In the genomic region with DNA sequence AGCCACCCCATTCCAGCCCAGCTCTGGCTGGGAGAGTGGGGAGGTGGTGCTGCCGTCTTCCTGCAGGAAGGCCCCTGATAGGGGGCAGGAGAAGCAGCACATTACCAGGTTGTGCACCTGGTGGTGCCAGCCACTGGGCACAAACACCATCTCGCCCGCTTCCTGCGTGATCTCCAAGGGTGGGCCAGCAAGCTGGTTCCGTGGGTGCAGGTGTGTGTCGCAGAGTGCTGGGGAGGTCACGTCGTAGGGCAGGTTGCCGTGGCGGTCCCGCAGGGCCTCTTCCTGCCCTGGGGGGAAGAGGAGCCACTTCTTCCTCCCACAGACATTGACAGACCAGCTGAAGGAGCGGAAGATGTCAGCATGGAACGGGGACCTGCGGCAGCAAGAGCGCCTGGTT, we compare ENCODE assay signal across 17 cellular contexts. TPM values are rescaled to one million over a fixed set of nuclear protein-coding genes. Genes with fewer than 3 reads are reported as not detected.
A peak's percentile ranks its signal among the peaks of the same experiment; 100 is the strongest.
DNase-seq lines count a peak whose midpoint lies in the region; ATAC-seq and TF ChIP-seq lines count a peak whose summit lies in the region.
"Had no signal": no experiment of that assay in that cellular context is flagged by ENCODE, and none has a peak within 500 bp of the region (broad histone marks: within the 10 kb centered on the region; RNA-seq: fewer than 3 reads in every experiment).

No MANE protein-coding gene starts in this region.

- H3K4me3 ChIP-seq in Loucy (ENCODE audit: low read length, poor library complexity, severe bottlenecking) (no peak overlapping the region), adrenal gland (no peak overlapping the region)
- H3K4me3 ChIP-seq: testis had no signal

- peak overlapping the region; percentile 98 for H3K4me3 Mint-ChIP-seq in activated CD4-positive, alpha-beta T cell treated with anti-CD3 and anti-CD28 coated beads, Interleukin-2, amount 10 ng/mL, durations not matched to agents 24 days and 14 days
- peak overlapping the region; percentile 82 to 98 (median 96) for H3K4me3 Mint-ChIP-seq in brain
- peak overlapping the region; percentile 84 for H3K4me3 Mint-ChIP-seq in osteocyte (ENCODE audit: unreplicated experiment)

- no peak for TF ChIP-seq POLR2A in adrenal gland (IDR thresholded peaks at IDR 0.05)

- DNase-seq in activated CD4-positive, alpha-beta T cell treated with anti-CD3 and anti-CD28 coated beads, Interleukin-2, amount 10 ng/mL, durations not matched to agents 24 days and 14 days, result peak; percentile 55
- DNase-seq in activated CD4-positive, alpha-beta T cell treated with anti-CD3 and anti-CD28 coated beads, Interleukin-2, amount 50 U/mL, for 1 hour, result no peak
- no peak for DNase-seq in osteocyte (ENCODE audit: extremely low spot score, unreplicated experiment)
- no peak for DNase-seq in adrenal gland
- DNase-seq: amniotic stem cell; effector CD4-positive, alpha-beta T cell; GDM1; left lung; NCI-H1092 treated with DMSO at 0.1 percent for 48 hours; NCI-H510A; SHP77 treated with DMSO at 0.1 percent for 48 hours; testis had no signal

- H3K36me3 Mint-ChIP-seq in activated CD4-positive, alpha-beta T cell treated with anti-CD3 and anti-CD28 coated beads, Interleukin-2, amount 10 ng/mL, durations not matched to agents 24 days and 14 days (ENCODE audit: low read depth), result peaks cover 20% of the 10 kb centered on the region
- peaks cover 5% of the 10 kb centered on the region for H3K36me3 Mint-ChIP-seq in brain
- peaks cover 4% of the 10 kb centered on the region for H3K36me3 Mint-ChIP-seq in osteocyte (ENCODE audit: unreplicated experiment)

- peak overlapping the region; percentile 94 for H3K4me2 ChIP-seq in Loucy (ENCODE audit: low read depth, low read length, poor library complexity, severe bottlenecking)

- no peaks in the 10 kb centered on the region for H3K9me3 Mint-ChIP-seq in activated CD4-positive, alpha-beta T cell treated with anti-CD3 and anti-CD28 coated beads, Interleukin-2, amount 10 ng/mL, durations not matched to agents 24 days and 14 days
- peaks cover 0 to 5% (median 0%) of the 10 kb centered on the region in 5 experiments for H3K9me3 Mint-ChIP-seq in brain
- H3K9me3 Mint-ChIP-seq in osteocyte (ENCODE audit: unreplicated experiment), result no peaks in the 10 kb centered on the region

- peak overlapping the region in 1 of 5 donors; percentile 83 for H3K27ac ChIP-seq in adrenal gland
- H3K27ac ChIP-seq: left lung, testis had no signal

- ATAC-seq in HG03095 (IDR thresholded peaks at IDR 0.05; ENCODE audit: unreplicated experiment) (no peak), HG03457 (IDR thresholded peaks at IDR 0.05; ENCODE audit: unreplicated experiment) (no peak)
- ATAC-seq: activated CD4-positive, CD25-positive, alpha-beta regulatory T cell treated with anti-CD3 and anti-CD28 coated beads, Interleukin-2, amount 50 U/mL, for 24 hours; left lung had no signal

- H3K27me3 ChIP-seq in Loucy (ENCODE audit: insufficient read depth, low read length, poor library complexity, severe bottlenecking), result no peaks in the 10 kb centered on the region
- no peaks in the 10 kb centered on the region for H3K27me3 ChIP-seq in adrenal gland
- H3K27me3 ChIP-seq: testis had no signal

- peak overlapping the region; percentile 88 for H3K9ac ChIP-seq in Loucy (ENCODE audit: low read depth, low read length, poor library complexity, severe bottlenecking)

- H3K27me3 Mint-ChIP-seq in activated CD4-positive, alpha-beta T cell treated with anti-CD3 and anti-CD28 coated beads, Interleukin-2, amount 10 ng/mL, durations not matched to agents 24 days and 14 days, result peaks cover 2% of the 10 kb centered on the region
- no peaks in the 10 kb centered on the region for H3K27me3 Mint-ChIP-seq in brain
- no peaks in the 10 kb centered on the region for H3K27me3 Mint-ChIP-seq in osteocyte (ENCODE audit: unreplicated experiment)

- no peaks in the 10 kb centered on the region for H3F3A ChIP-seq in Loucy (ENCODE audit: low read depth)

- H2AFZ ChIP-seq in Loucy (ENCODE audit: low read length), result no peak overlapping the region

- H3K36me3 ChIP-seq in Loucy (ENCODE audit: insufficient read depth, low read length) (no peaks in the 10 kb centered on the region), adrenal gland (replicated peaks in 1 of 2) (peaks cover 0 to 22% of the 10 kb centered on the region in 2 donors)

- H3K9me2 ChIP-seq in Loucy (replicated peaks; ENCODE audit: low read depth, low read length), result no peaks in the 10 kb centered on the region

- H3K9me3 ChIP-seq in Loucy (ENCODE audit: insufficient read depth, low read depth, low read length), result no peaks in the 10 kb centered on the region
- H3K9me3 ChIP-seq in adrenal gland (replicated peaks in 1 of 3), result no peaks in the 10 kb centered on the region
- H3K9me3 ChIP-seq: left lung, testis had no signal

- WGBS in adrenal gland, 4 donors, result 91 to 100% (median 93%) methylated on average over 5 to 15 of the region's 15 CpGs

- peaks cover 32% of the 10 kb centered on the region for H3K4me1 Mint-ChIP-seq in activated CD4-positive, alpha-beta T cell treated with anti-CD3 and anti-CD28 coated beads, Interleukin-2, amount 10 ng/mL, durations not matched to agents 24 days and 14 days
- H3K4me1 Mint-ChIP-seq in brain (peaks cover 60% of the 10 kb centered on the region), osteocyte (ENCODE audit: unreplicated experiment) (peaks cover 35% of the 10 kb centered on the region)

- H4K20me1 ChIP-seq in Loucy (ENCODE audit: insufficient read depth, low read length, poor library complexity, severe bottlenecking), result peaks cover 16% of the 10 kb centered on the region

- H3K4me1 ChIP-seq in Loucy (ENCODE audit: insufficient read depth, low read length, poor library complexity, severe bottlenecking) (peaks cover 20% of the 10 kb centered on the region), adrenal gland (replicated peaks in 1 of 2) (peaks cover 25 to 60% of the 10 kb centered on the region in 2 donors)

- H3K79me2 ChIP-seq in Loucy (ENCODE audit: insufficient read depth, low read length), result peaks cover 54% of the 10 kb centered on the region

- no peak for TF ChIP-seq CTCF in Loucy (conservative IDR thresholded peaks at IDR 0.05; ENCODE audit: low read length)
- TF ChIP-seq CTCF in brain (conservative IDR thresholded peaks at IDR 0.05), result no peak
- TF ChIP-seq CTCF in osteocyte (IDR thresholded peaks at IDR 0.05), result no peak
- TF ChIP-seq CTCF in adrenal gland (IDR thresholded peaks at IDR 0.05), result no peak

- intact Hi-C loops in activated CD4-positive, alpha-beta T cell treated with anti-CD3 and anti-CD28 coated beads, Interleukin-2, amount 10 ng/mL, durations not matched to agents 24 days and 14 days (cut with micrococcal nuclease), result loop anchor here (10.0 kb wide), 2 partner anchors 249 to 799 kb away; no protein-coding TSS in a partner anchor
- intact Hi-C loops in adrenal gland (cut with DNase I), result loop anchor here in 1 of 2 donors (10.0 kb wide), 1 partner anchor 351 kb away; a partner anchor contains a TSS

- H3K27ac Mint-ChIP-seq in activated CD4-positive, alpha-beta T cell treated with anti-CD3 and anti-CD28 coated beads, Interleukin-2, amount 10 ng/mL, durations not matched to agents 24 days and 14 days, result no peak overlapping the region
- H3K27ac Mint-ChIP-seq in brain (peak overlapping the region in 2 of 5 experiments; percentile 83 to 85), osteocyte (ENCODE audit: unreplicated experiment) (no peak overlapping the region)

RNA-seq across cellular contexts. Expression of a gene that starts 1.8 kb away (rescaled TPM):
- 34.8 and 35.1 TPM in 2 replicates for total RNA-seq in activated CD4-positive, alpha-beta T cell treated with anti-CD3 and anti-CD28 coated beads, Interleukin-2, amount 10 ng/mL, durations not matched to agents 24 days and 14 days
- polyA plus RNA-seq in brain (ENCODE audit: insufficient read depth, low read depth, low replicate concordance), result 15.6 TPM
- 18.2 and 20.7 TPM in 2 replicates for total RNA-seq in osteocyte
- 10 to 100 TPM; 19.7 to 57.5 (median 29.6) TPM for total RNA-seq in adrenal gland
- polyA plus RNA-seq in adrenal gland, result 10 to 100 TPM in 2 of 3 donors, 1 to 10 TPM in 1; 8.6 to 29.8 (median 25.7) TPM

RNA-seq across cellular contexts. Expression of a gene that starts 1.9 kb away (rescaled TPM):
- total RNA-seq in activated CD4-positive, alpha-beta T cell treated with anti-CD3 and anti-CD28 coated beads, Interleukin-2, amount 10 ng/mL, durations not matched to agents 24 days and 14 days, result 28.6 and 30.9 TPM in 2 replicates
- 75.0 TPM for polyA plus RNA-seq in brain (ENCODE audit: insufficient read depth, low read depth, low replicate concordance)
- total RNA-seq in osteocyte, result 28.6 and 29.6 TPM in 2 replicates
- 100 to 1,000 TPM in 6 of 8 donors, 10 to 100 TPM in 2; 60.9 to 216 (median 117) TPM for total RNA-seq in adrenal gland
- polyA plus RNA-seq in adrenal gland, result 10 to 100 TPM; 24.5 to 52.8 (median 43.5) TPM
